Comparison of ENCODE assay signal across 1 cellular context in genomic region chr22:37911273-37911672, GRCh38.
TF ChIP-seq lines count a peak whose summit lies in the region.

No MANE protein-coding gene starts in this region.

TF ChIP-seq in HEK293, 187 proteins besides CTCF, POLR2A, EP300 and RAD21 (continued from another document):
- TF ChIP-seq AEBP2 (tag by site-specific recombination; IDR thresholded peaks at IDR 0.05; ENCODE audit: borderline replicate concordance) (no peak), ZNF426 (tag by site-specific recombination; IDR thresholded peaks at IDR 0.05) (no peak), REST (tag by site-specific recombination; IDR thresholded peaks at IDR 0.05) (no peak)
- TF ChIP-seq, protein P1, sequence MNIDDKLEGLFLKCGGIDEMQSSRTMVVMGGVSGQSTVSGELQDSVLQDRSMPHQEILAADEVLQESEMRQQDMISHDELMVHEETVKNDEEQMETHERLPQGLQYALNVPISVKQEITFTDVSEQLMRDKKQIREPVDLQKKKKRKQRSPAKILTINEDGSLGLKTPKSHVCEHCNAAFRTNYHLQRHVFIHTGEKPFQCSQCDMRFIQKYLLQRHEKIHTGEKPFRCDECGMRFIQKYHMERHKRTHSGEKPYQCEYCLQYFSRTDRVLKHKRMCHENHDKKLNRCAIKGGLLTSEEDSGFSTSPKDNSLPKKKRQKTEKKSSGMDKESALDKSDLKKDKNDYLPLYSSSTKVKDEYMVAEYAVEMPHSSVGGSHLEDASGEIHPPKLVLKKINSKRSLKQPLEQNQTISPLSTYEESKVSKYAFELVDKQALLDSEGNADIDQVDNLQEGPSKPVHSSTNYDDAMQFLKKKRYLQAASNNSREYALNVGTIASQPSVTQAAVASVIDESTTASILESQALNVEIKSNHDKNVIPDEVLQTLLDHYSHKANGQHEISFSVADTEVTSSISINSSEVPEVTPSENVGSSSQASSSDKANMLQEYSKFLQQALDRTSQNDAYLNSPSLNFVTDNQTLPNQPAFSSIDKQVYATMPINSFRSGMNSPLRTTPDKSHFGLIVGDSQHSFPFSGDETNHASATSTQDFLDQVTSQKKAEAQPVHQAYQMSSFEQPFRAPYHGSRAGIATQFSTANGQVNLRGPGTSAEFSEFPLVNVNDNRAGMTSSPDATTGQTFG (tag by site-specific recombination; IDR thresholded peaks at IDR 0.05; ENCODE audit: borderline replicate concordance) = no peak
